22 cellular contexts compared by ENCODE assay signal in the genomic region with DNA sequence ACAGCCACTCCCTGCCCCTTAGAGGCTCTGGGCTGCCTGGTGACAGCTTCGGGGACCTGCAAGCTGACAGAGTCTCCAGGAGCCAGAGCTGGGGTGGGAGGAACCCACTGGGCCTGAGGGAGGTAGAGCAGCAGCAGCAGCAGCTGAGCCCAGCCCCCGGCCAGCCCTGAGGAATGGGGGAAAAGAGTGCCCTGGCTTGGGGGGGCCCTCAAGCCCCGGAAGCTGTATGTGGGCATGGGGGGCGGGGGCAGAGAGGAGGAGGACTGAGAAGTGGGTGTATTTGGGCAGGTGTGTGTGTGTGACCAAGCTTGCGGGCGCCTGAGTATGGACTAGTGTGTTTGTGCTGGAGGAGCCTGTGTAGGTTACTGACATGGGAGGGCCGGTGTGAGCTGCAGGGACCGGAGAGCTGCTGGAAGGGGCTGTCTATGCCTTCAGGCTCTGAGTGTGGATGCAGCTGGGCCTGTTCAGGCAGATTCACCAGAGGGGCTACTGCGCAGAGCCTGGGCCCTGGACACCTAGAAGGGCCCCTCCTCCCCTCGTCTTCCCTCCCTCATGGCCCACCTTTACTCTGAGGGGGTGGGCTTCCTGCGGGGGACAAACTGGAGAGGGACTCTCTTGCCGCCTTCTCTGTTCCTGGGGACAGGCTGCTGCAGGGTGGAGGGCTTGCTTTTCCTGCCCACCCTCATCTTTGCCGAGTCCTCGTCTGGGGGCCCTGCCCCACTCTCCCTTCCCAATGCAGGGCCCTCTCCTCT. TPM values are rescaled to one million over a fixed set of nuclear protein-coding genes. Genes with fewer than 3 reads are reported as not detected.
DNase-seq lines count a peak whose midpoint lies in the region; ATAC-seq and TF ChIP-seq lines count a peak whose summit lies in the region.
"Had no signal": no experiment of that assay in that cellular context is flagged by ENCODE, and none has a peak within 500 bp of the region (broad histone marks: within the 10 kb centered on the region; RNA-seq: fewer than 3 reads in every experiment).

No MANE protein-coding gene starts in this region.

- ATAC-seq in Right ventricle myocardium superior (ENCODE audit: poor library complexity) (no peak), mucosa of descending colon (peak; percentile 26), aorta (ENCODE audit: low FRiP score) (no peak), HG02884 (IDR thresholded peaks at IDR 0.05; ENCODE audit: unreplicated experiment) (no peak)
- ATAC-seq: activated CD8-positive, alpha-beta T cell treated with anti-CD3 and anti-CD28 coated beads, Interleukin-2, amount 10 ng/mL, durations not matched to agents 7 days and 5 days; activated naive CD4-positive, alpha-beta T cell treated with anti-CD3 and anti-CD28 coated beads, Interleukin-2, amount 50 U/mL, for 72 hours; gastrocnemius medialis; pancreas had no signal

- H3K9me3 Mint-ChIP-seq in chondrocyte (ENCODE audit: low read depth), result no peaks in the 10 kb centered on the region
- H3K9me3 Mint-ChIP-seq: activated naive CD4-positive, alpha-beta T cell treated with anti-CD3 and anti-CD28 coated beads, Interleukin-2, amount 50 U/mL, for 72 hours; T-helper 1 cell treated with Interleukin-12 subunit alpha and Interleukin-12 subunit beta and Interleukin-4 antibody, amounts not matched to agents 30 μg/mL and 1 μg/mL, for 36 hours had no signal

- H3K27ac ChIP-seq in right atrium auricular region, result peak overlapping the region; percentile 13 to 55
- H3K27ac ChIP-seq in aorta (ENCODE audit: low read depth in 1 of 2, low read length in 2 of 2), result no peak overlapping the region
- H3K27ac ChIP-seq: A549, brain microvascular endothelial cell, epithelial cell of prostate, gastrocnemius medialis, HL-60, pancreas had no signal

- H3K4me1 Mint-ChIP-seq in chondrocyte (ENCODE audit: low read depth), result peaks cover 34% of the 10 kb centered on the region

- no peak overlapping the region for H3K27ac Mint-ChIP-seq in chondrocyte (ENCODE audit: unreplicated experiment)
- H3K27ac Mint-ChIP-seq: activated CD8-positive, alpha-beta T cell treated with anti-CD3 and anti-CD28 coated beads, Interleukin-2, amount 10 ng/mL, durations not matched to agents 7 days and 5 days; activated naive CD4-positive, alpha-beta T cell treated with anti-CD3 and anti-CD28 coated beads, Interleukin-2, amount 50 U/mL, for 72 hours; T-helper 1 cell treated with Interleukin-12 subunit alpha and Interleukin-12 subunit beta and Interleukin-4 antibody, amounts not matched to agents 30 μg/mL and 1 μg/mL, for 36 hours had no signal

- WGBS in aorta, 2 donors, result 84 to 85% methylated on average over 14 of the region's 14 CpGs

- intact Hi-C loops in Right ventricle myocardium superior (cut with DNase I) (no loop called here), mucosa of descending colon (cut with DNase I, micrococcal nuclease) (no loop called here), aorta (cut with DNase I) (no loop called here)

- H3K4me3 Mint-ChIP-seq in chondrocyte (ENCODE audit: unreplicated experiment), result no peak overlapping the region
- H3K4me3 Mint-ChIP-seq: activated CD8-positive, alpha-beta T cell treated with anti-CD3 and anti-CD28 coated beads, Interleukin-2, amount 10 ng/mL, durations not matched to agents 7 days and 5 days; T-helper 1 cell treated with Interleukin-12 subunit alpha and Interleukin-12 subunit beta and Interleukin-4 antibody, amounts not matched to agents 30 μg/mL and 1 μg/mL, for 36 hours had no signal

- peaks cover 0 to 77% of the 10 kb centered on the region in 2 donors for H3K4me1 ChIP-seq in right atrium auricular region
- peaks cover 27% of the 10 kb centered on the region for H3K4me1 ChIP-seq in mucosa of descending colon (ENCODE audit: low read depth)
- H3K4me1 ChIP-seq in aorta (ENCODE audit: control insufficient read depth in 1 of 2, insufficient read depth in 2 of 2, low read length in 2 of 2), result no peaks in the 10 kb centered on the region

- DNase-seq in right atrium auricular region (ENCODE audit: low spot score), result no peak
- DNase-seq in Right ventricle myocardium superior, result no peak
- DNase-seq in chondrocyte (ENCODE audit: low spot score), result peak; percentile 71
- no peak for DNase-seq in mucosa of descending colon
- peak; percentile 25 to 66 for DNase-seq in aorta
- DNase-seq in NCI-H2171 (lab: John Stamatoyannopoulos, UW), result no peak
- DNase-seq in NCI-H2107 (lab: John Stamatoyannopoulos, UW), result no peak
- DNase-seq: activated CD8-positive, alpha-beta T cell treated with anti-CD3 and anti-CD28 coated beads, Interleukin-2, amount 10 ng/mL, durations not matched to agents 7 days and 5 days; activated T-cell treated with anti-CD3 and anti-CD28 coated beads, Interleukin-2, amount 50 U/mL, for 48 hours; brain microvascular endothelial cell; gastrocnemius medialis; left cardiac atrium; NCI-H187 treated with DMSO at 0.1 percent for 48 hours; NCI-H446; substantia nigra had no signal

- H3K27me3 ChIP-seq in right atrium auricular region (no peaks in the 10 kb centered on the region), aorta (ENCODE audit: control insufficient read depth in 1 of 2, insufficient read depth in 2 of 2, low read length in 1 of 2) (no peaks in the 10 kb centered on the region)
- H3K27me3 ChIP-seq: brain microvascular endothelial cell, gastrocnemius medialis, pancreas had no signal

- TF ChIP-seq CTCF in right atrium auricular region (IDR thresholded peaks at IDR 0.05) (no peak), chondrocyte (IDR thresholded peaks at IDR 0.05) (no peak), mucosa of descending colon (IDR thresholded peaks at IDR 0.05) (no peak)

- no peaks in the 10 kb centered on the region for H3K36me3 Mint-ChIP-seq in chondrocyte (ENCODE audit: low read depth)
- H3K36me3 Mint-ChIP-seq: activated naive CD4-positive, alpha-beta T cell treated with anti-CD3 and anti-CD28 coated beads, Interleukin-2, amount 50 U/mL, for 72 hours had no signal

- H3K9me3 ChIP-seq in right atrium auricular region (no peaks in the 10 kb centered on the region), mucosa of descending colon (no peaks in the 10 kb centered on the region), aorta (ENCODE audit: control insufficient read depth, low read length) (no peaks in the 10 kb centered on the region)
- H3K9me3 ChIP-seq: A549, gastrocnemius medialis, pancreas had no signal

- H3K27me3 Mint-ChIP-seq in chondrocyte (ENCODE audit: low read depth), result no peaks in the 10 kb centered on the region

- H3K36me3 ChIP-seq in right atrium auricular region (no peaks in the 10 kb centered on the region), mucosa of descending colon (ENCODE audit: low read depth) (no peaks in the 10 kb centered on the region), aorta (ENCODE audit: control insufficient read depth in 1 of 2, insufficient read depth in 2 of 2, low read length in 1 of 2) (no peaks in the 10 kb centered on the region)
- H3K36me3 ChIP-seq: brain microvascular endothelial cell, gastrocnemius medialis, pancreas had no signal

- no peak overlapping the region for H3K4me3 ChIP-seq in right atrium auricular region
- H3K4me3 ChIP-seq in mucosa of descending colon, result no peak overlapping the region
- no peak overlapping the region for H3K4me3 ChIP-seq in aorta (ENCODE audit: low read length in 2 of 2)
- H3K4me3 ChIP-seq: A549, gastrocnemius medialis, pancreas had no signal

RNA-seq across cellular contexts. Expression of gene ST3GAL4, which starts 28.0 kb away (rescaled TPM):
- total RNA-seq in right atrium auricular region (100 to 1,000 TPM in 1 of 2 donors, 10 to 100 TPM in 1; 67.5 to 103 TPM), Right ventricle myocardium superior (36.5 TPM), chondrocyte (30.7 to 75.9 TPM (median 30.9 TPM) in 3 replicates), mucosa of descending colon (100 to 1,000 TPM in 2 of 3 donors, 10 to 100 TPM in 1; 94.7 to 460 (median 217) TPM), aorta (10 to 100 TPM; 26.5 to 36.3 TPM)
- polyA plus RNA-seq in aorta, result 10 to 100 TPM; 25.4 to 29.9 TPM

Comparison
In these comparisons a context has a peak if more than half of its experiments do, and no peak if none do; other contexts are left out.
1. DNase-seq: peak in chondrocyte (single experiment) and aorta (2 of 2); none in right atrium auricular region (single experiment), Right ventricle myocardium superior (single experiment), mucosa of descending colon (0 of 3), NCI-H2171 (single experiment) and NCI-H2107 (single experiment).
2. H3K27ac ChIP-seq: peak in right atrium auricular region (2 of 2); none in aorta (0 of 2).